Comparison of ENCODE assay signal across 1 cellular context in the genomic region with DNA sequence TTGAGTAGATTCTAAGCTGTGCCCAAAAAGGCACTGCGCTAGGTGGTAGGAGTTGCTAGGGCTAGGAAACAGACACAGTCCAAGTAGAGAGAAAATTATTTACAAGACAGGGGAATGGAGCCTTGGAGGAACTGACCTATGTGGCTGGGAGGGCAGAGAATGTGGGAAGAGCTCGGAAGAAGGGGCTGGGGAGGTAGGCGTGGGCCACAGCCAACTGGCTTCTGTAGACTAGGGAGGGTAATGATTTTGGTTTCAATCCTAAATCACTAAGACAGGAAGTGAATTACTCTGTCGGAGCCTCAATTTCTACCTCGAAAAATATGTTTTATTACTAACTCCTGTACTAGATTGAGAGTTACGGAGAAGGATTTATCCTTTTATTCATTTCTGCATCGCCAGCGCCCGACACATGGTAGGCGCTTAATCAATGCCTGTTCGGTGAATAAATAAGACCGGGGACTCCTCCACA.
TF ChIP-seq lines count a peak whose summit lies in the region.

No MANE protein-coding gene starts in this region.

TF ChIP-seq in HEK293, 187 proteins besides CTCF, POLR2A, EP300 and RAD21 (continued from another document):
- TF ChIP-seq ZNF24 (tag by site-specific recombination; IDR thresholded peaks at IDR 0.05), result peak; percentile 67; the same call in 1 of the 2 replicates
- TF ChIP-seq, protein P1, sequence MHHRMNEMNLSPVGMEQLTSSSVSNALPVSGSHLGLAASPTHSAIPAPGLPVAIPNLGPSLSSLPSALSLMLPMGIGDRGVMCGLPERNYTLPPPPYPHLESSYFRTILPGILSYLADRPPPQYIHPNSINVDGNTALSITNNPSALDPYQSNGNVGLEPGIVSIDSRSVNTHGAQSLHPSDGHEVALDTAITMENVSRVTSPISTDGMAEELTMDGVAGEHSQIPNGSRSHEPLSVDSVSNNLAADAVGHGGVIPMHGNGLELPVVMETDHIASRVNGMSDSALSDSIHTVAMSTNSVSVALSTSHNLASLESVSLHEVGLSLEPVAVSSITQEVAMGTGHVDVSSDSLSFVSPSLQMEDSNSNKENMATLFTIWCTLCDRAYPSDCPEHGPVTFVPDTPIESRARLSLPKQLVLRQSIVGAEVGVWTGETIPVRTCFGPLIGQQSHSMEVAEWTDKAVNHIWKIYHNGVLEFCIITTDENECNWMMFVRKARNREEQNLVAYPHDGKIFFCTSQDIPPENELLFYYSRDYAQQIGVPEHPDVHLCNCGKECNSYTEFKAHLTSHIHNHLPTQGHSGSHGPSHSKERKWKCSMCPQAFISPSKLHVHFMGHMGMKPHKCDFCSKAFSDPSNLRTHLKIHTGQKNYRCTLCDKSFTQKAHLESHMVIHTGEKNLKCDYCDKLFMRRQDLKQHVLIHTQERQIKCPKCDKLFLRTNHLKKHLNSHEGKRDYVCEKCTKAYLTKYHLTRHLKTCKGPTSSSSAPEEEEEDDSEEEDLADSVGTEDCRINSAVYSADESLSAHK (tag by site-specific recombination; IDR thresholded peaks at IDR 0.05), result no peak
- peak; percentile 33; the same call in 1 of the 2 replicates for TF ChIP-seq OSR2 (tag by site-specific recombination; IDR thresholded peaks at IDR 0.05)
- peak; percentile 46; the same call in 1 of the 2 replicates for TF ChIP-seq ZBTB20 (tag by site-specific recombination; IDR thresholded peaks at IDR 0.05)
- TF ChIP-seq ZNF677 (tag by site-specific recombination; IDR thresholded peaks at IDR 0.05), result no peak
- TF ChIP-seq KLF10 (tag by site-specific recombination; IDR thresholded peaks at IDR 0.05), result peak; percentile 14; the same call in 1 of the 2 replicates
- no peak for TF ChIP-seq TCF7L2 (IDR thresholded peaks at IDR 0.05; ENCODE audit: borderline replicate concordance, low read depth, low read length)
- TF ChIP-seq ZFP69B (tag by site-specific recombination; IDR thresholded peaks at IDR 0.05), result 0 out of 2 replicates have a peak, but pooled peaks have one; percentile 23
- TF ChIP-seq, protein P2, sequence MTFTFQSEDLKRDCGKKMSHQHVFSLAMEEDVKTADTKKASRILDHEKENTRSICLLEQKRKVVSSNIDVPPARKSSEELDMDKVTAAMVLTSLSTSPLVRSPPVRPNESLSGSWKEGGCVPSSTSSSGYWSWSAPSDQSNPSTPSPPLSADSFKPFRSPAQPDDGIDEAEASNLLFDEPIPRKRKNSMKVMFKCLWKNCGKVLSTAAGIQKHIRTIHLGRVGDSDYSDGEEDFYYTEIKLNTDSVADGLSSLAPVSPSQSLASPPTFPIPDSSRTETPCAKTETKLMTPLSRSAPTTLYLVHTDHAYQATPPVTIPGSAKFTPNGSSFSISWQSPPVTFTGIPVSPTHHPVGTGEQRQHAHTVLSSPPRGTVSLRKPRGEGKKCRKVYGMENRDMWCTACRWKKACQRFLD (tag by site-specific recombination; IDR thresholded peaks at IDR 0.05), result no peak
